In genomic region chr3:188453431-188454384, GRCh38 we compare ENCODE assay signal across 1 cellular context.
TF ChIP-seq lines count a peak whose summit lies in the region.

No MANE protein-coding gene starts in this region.

TF ChIP-seq in IMR-90, 13 proteins besides CTCF, POLR2A, EP300 and RAD21 (continued from another document):
- TF ChIP-seq MAZ (IDR thresholded peaks at IDR 0.05; ENCODE audit: borderline replicate concordance, low read depth, low read length): no peak
